Comparison of ENCODE assay signal across 18 cellular contexts in the genomic region with DNA sequence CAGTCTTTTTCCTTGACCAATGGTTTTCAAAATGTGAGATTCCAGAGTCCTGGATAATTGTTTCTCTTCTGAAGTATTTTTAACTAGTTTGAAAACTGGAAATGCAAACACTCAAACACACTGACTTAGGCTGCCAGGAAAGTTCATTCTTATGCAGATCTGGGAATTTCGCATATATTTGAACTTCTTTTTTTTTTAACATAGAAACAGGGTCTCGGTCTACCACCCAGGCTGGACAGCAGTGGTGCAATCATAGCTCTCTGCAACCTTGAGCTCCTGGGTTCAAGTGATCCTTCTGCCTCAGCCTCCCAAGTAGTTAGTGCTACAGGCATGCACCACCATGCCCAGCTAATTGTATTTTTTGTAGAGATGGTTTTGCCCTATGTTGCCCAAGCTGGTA.
"Had no signal": no experiment of that assay in that cellular context is flagged by ENCODE, and none has a peak within 500 bp of the region (broad histone marks: within the 10 kb centered on the region; RNA-seq: fewer than 3 reads in every experiment).

No MANE protein-coding gene starts in this region.

- H3K4me2 ChIP-seq: SK-N-SH had no signal

- H3K9me3 ChIP-seq: SK-N-SH had no signal

- H3K27ac ChIP-seq: RWPE1 had no signal

- DNase-seq: KBM-7, MV-4-11, NCI-H1048, NCI-H1105, NCI-H1417, NCI-H1436 treated with DMSO at 0.1 percent for 48 hours, NCI-H1694, NCI-H187 treated with DMSO at 0.1 percent for 48 hours, NCI-H2029 treated with DMSO at 0.1 percent for 48 hours, NCI-H2171 treated with DMSO at 0.1 percent for 48 hours, NCI-H345, NCI-H446 treated with DMSO at 0.1 percent for 48 hours, NCI-H510A treated with DMSO at 0.1 percent for 48 hours, NCI-H526, SHP77, SK-N-SH, SW 1271 had no signal

- H3K9ac ChIP-seq: SK-N-SH had no signal
